In the genomic region with DNA sequence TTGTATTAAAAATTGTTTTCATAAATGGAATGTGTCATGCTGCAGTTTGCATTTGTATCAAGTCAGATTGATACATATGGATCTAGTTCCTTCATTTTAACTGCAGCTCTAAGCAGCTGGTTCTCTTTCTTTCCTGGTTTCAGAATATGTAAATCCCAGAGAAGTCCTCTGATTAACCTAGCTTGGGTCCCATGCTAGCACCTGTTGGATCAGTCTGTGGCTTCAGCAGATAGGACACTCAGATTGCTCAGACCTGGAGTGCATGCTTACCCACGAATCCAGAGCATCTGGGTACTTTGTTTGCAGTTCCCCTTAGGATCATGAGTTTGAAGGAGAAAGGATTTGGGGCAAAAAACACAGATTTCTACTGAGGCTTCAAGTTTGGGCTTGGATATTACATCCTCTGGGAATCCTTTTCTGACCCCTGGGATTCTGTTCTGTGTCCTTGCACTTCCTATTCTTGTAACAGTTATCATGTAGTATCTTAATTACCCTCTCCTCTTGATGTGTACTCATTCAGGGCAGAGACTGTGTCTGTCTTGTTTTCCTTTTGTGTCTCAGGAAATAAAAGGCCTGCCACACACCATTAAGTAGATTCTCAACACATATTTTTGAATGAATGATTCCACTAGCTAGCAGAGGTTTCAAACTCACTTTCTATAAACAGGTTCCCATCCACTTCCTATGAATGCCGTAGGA, we compare ENCODE assay signal across 18 cellular contexts.
"Had no signal": no experiment of that assay in that cellular context is flagged by ENCODE, and none has a peak within 500 bp of the region (broad histone marks: within the 10 kb centered on the region; RNA-seq: fewer than 3 reads in every experiment).

No MANE protein-coding gene starts in this region.

- DNase-seq: activated CD4-positive, alpha-beta T cell treated with anti-CD3 and anti-CD28 coated beads for 1 hour; activated CD4-positive, alpha-beta T cell treated with anti-CD3 and anti-CD28 coated beads, Interleukin-2, amount 50 U/mL, for 4 hours; activated naive CD4-positive, alpha-beta T cell; activated naive CD8-positive, alpha-beta T cell treated with anti-CD3 and anti-CD28 coated beads, Interleukin-2, amount 10 ng/mL, durations not matched to agents 7 days and 5 days; amygdala; colonic mucosa; endodermal cell; foreskin fibroblast; lower lobe of right lung; sigmoid colon; spleen; stimulated activated CD4-positive, alpha-beta T cell treated with anti-CD3 and anti-CD28 coated beads, Interleukin-4, amount 100 ng/mL, for 4 hours; stimulated activated naive B cell treated with anti-CD40 and anti-IgM and Interleukin-4, amounts not matched to agents 10 μg/mL and 1 μg/mL and 100 μg/mL, for 72 hours had no signal

- H3K27me3 ChIP-seq: colonic mucosa, sigmoid colon, spleen had no signal

- H3K36me3 ChIP-seq: colonic mucosa, lower lobe of right lung had no signal

- H3K27me3 Mint-ChIP-seq: activated naive CD8-positive, alpha-beta T cell treated with anti-CD3 and anti-CD28 coated beads, Interleukin-2, amount 10 ng/mL, durations not matched to agents 7 days and 5 days; central memory CD8-positive, alpha-beta T cell; natural killer cell treated with Interleukin-12 subunit alpha and Interleukin-12 subunit beta and Interleukin-15 and Interleukin-18, amount 100 ng/mL, for 72 hours; stimulated activated naive B cell treated with anti-CD40 and anti-IgM and Interleukin-4, amounts not matched to agents 10 μg/mL and 1 μg/mL and 100 μg/mL, for 72 hours had no signal

- H3K9ac ChIP-seq: parathyroid adenoma had no signal

- H3K36me3 Mint-ChIP-seq: activated naive CD8-positive, alpha-beta T cell treated with anti-CD3 and anti-CD28 coated beads, Interleukin-2, amount 10 ng/mL, durations not matched to agents 7 days and 5 days; natural killer cell treated with Interleukin-12 subunit alpha and Interleukin-12 subunit beta and Interleukin-15 and Interleukin-18, amount 100 ng/mL, for 72 hours had no signal

- H3K9me3 Mint-ChIP-seq: activated naive CD8-positive, alpha-beta T cell treated with anti-CD3 and anti-CD28 coated beads, Interleukin-2, amount 10 ng/mL, durations not matched to agents 7 days and 5 days; activated T-helper 1 cell treated with anti-CD3 and anti-CD28 coated beads, Interleukin-12 subunit alpha, Interleukin-12 subunit beta, Interleukin-2, Interleukin-4 antibody, amounts not matched to agents 30 ng/mL and 10 ng/mL and 1 ng/mL, durations not matched to agents 14 hours and 24 hours and 36 hours; central memory CD8-positive, alpha-beta T cell; endodermal cell; natural killer cell treated with Interleukin-12 subunit alpha and Interleukin-12 subunit beta and Interleukin-15 and Interleukin-18, amount 100 ng/mL, for 72 hours; stimulated activated naive B cell treated with anti-CD40 and anti-IgM and Interleukin-4, amounts not matched to agents 10 μg/mL and 1 μg/mL and 100 μg/mL, for 72 hours had no signal

- H3K4me1 Mint-ChIP-seq: central memory CD8-positive, alpha-beta T cell had no signal

- H3K27ac Mint-ChIP-seq: activated naive CD8-positive, alpha-beta T cell treated with anti-CD3 and anti-CD28 coated beads, Interleukin-2, amount 10 ng/mL, durations not matched to agents 7 days and 5 days; activated T-helper 1 cell treated with anti-CD3 and anti-CD28 coated beads, Interleukin-12 subunit alpha, Interleukin-12 subunit beta, Interleukin-2, Interleukin-4 antibody, amounts not matched to agents 30 ng/mL and 10 ng/mL and 1 ng/mL, durations not matched to agents 14 hours and 24 hours and 36 hours; natural killer cell treated with Interleukin-12 subunit alpha and Interleukin-12 subunit beta and Interleukin-15 and Interleukin-18, amount 100 ng/mL, for 72 hours; stimulated activated naive B cell treated with anti-CD40 and anti-IgM and Interleukin-4, amounts not matched to agents 10 μg/mL and 1 μg/mL and 100 μg/mL, for 72 hours had no signal

- H3K9me3 ChIP-seq: colonic mucosa, lower lobe of right lung, sigmoid colon, spleen had no signal

- ATAC-seq: lower lobe of right lung; natural killer cell treated with Interleukin-12 subunit alpha and Interleukin-12 subunit beta and Interleukin-15 and Interleukin-18, amount 100 ng/mL, for 72 hours; stimulated activated naive B cell treated with anti-CD40 and anti-IgM and Interleukin-4, amounts not matched to agents 10 μg/mL and 1 μg/mL and 100 μg/mL, for 72 hours had no signal

- H3K4me3 ChIP-seq: colonic mucosa, lower lobe of right lung, sigmoid colon, spleen had no signal

- H3K79me2 ChIP-seq: parathyroid adenoma had no signal

- H3K27ac ChIP-seq: colonic mucosa, epithelial cell of prostate, lower lobe of right lung, parathyroid adenoma, sigmoid colon, spleen had no signal

- H3K4me3 Mint-ChIP-seq: activated naive CD8-positive, alpha-beta T cell treated with anti-CD3 and anti-CD28 coated beads, Interleukin-2, amount 10 ng/mL, durations not matched to agents 7 days and 5 days; activated T-helper 1 cell treated with anti-CD3 and anti-CD28 coated beads, Interleukin-12 subunit alpha, Interleukin-12 subunit beta, Interleukin-2, Interleukin-4 antibody, amounts not matched to agents 30 ng/mL and 10 ng/mL and 1 ng/mL, durations not matched to agents 14 hours and 24 hours and 36 hours; central memory CD8-positive, alpha-beta T cell; endodermal cell; natural killer cell treated with Interleukin-12 subunit alpha and Interleukin-12 subunit beta and Interleukin-15 and Interleukin-18, amount 100 ng/mL, for 72 hours; stimulated activated naive B cell treated with anti-CD40 and anti-IgM and Interleukin-4, amounts not matched to agents 10 μg/mL and 1 μg/mL and 100 μg/mL, for 72 hours had no signal

- H3K4me1 ChIP-seq: colonic mucosa, lower lobe of right lung, sigmoid colon, spleen had no signal

- H2AFZ ChIP-seq: parathyroid adenoma had no signal
